In the genomic region with DNA sequence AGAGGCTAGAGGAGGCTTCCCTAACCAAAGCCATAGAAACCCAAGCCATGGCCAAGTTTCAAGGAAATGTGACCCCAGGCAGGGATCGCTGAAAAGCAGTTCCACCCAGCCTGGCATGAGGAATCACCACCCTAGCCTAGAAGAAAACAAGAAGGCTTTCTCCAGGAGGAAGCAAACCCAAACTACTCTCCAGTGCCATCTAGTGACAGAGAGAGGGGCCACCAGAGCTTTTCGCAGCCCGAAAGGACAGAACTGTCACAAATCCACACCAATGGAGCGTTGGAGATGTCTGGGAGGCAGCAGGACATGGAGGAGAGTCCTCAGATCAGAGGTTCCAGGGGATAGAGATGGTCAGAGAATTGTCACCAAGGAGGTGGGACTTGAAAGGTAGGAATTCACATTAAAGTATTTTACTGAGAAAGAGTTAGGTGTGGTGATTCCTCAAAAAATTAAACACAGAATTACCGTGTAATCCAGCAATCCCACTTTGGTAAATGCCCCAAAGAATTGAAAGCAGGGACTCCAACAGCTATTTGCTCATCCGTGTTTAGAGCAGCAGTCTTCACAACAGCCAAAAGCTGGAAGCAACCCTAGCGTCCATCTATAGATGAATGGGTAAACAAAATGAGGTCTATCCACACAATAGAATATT, we compare ENCODE assay signal across 8 cellular contexts.
DNase-seq lines count a peak whose midpoint lies in the region; ATAC-seq and TF ChIP-seq lines count a peak whose summit lies in the region.

No MANE protein-coding gene starts in this region.

- H3K27ac Mint-ChIP-seq in MCF 10A (ENCODE audit: low read depth, unreplicated experiment) = no peak overlapping the region

- H3K9me3 Mint-ChIP-seq in MCF 10A (ENCODE audit: unreplicated experiment) = no peaks in the 10 kb centered on the region

- peaks cover 38% of the 10 kb centered on the region for H3K27me3 Mint-ChIP-seq in MCF 10A (ENCODE audit: insufficient read depth, unreplicated experiment)

- no peak for ATAC-seq in HG03442 (IDR thresholded peaks at IDR 0.05; ENCODE audit: unreplicated experiment)

- DNase-seq in NCI-H1092 treated with DMSO at 0.1 percent for 48 hours (lab: John Stamatoyannopoulos, UW) = peak; percentile 0
- DNase-seq in NCI-H1092 (lab: John Stamatoyannopoulos, UW) = no peak
- DNase-seq in NCI-H1105 (lab: John Stamatoyannopoulos, UW) = peak; percentile 51
- DNase-seq in T-helper 9 cell = peak; percentile 6
- peak; percentile 74 for DNase-seq in MCF 10A (ENCODE audit: unreplicated experiment)
- peak; percentile 82 for DNase-seq in islet precursor cell
- DNase-seq in stimulated activated CD4-positive, alpha-beta T cell treated with anti-CD3 and anti-CD28 coated beads, Interleukin-2, amount 100 ng/mL, for 4 hours (ENCODE audit: low read depth) = peak; percentile 10

- CTCF ChIA-PET in MCF 10A (lab: Yijun Ruan, JAX) = interaction anchor here (0.5 to 5.0 kb wide), 19 partner anchors 9 to 701 kb away, joined by 3 to 40 read pairs (median 3); no protein-coding TSS in a partner anchor

- intact Hi-C loops in MCF 10A (cut with micrococcal nuclease) = loop anchor here (1.0 kb wide), 2 partner anchors 121 to 276 kb away; no protein-coding TSS in a partner anchor

- BruUV-seq in MCF 10A (replicated peaks; lab: Mats Ljungman, UMichigan) = no TSS peak

- no peak overlapping the region for H3K4me3 Mint-ChIP-seq in MCF 10A (ENCODE audit: unreplicated experiment)

- no peaks in the 10 kb centered on the region for H3K36me3 Mint-ChIP-seq in MCF 10A (ENCODE audit: insufficient read depth, unreplicated experiment)

- peaks cover 11% of the 10 kb centered on the region for H3K4me1 Mint-ChIP-seq in MCF 10A (ENCODE audit: insufficient read depth, unreplicated experiment)

- TF ChIP-seq CTCF in MCF 10A (IDR thresholded peaks at IDR 0.05; ENCODE audit: unreplicated experiment) = peak; percentile 80

- POLR2A ChIA-PET in MCF 10A (lab: Yijun Ruan, JAX) = interaction anchor here (0.6 to 1.6 kb wide), 5 partner anchors 13 to 223 kb away, joined by 3 to 4 read pairs (median 4); partner anchors contain the start of gene NUP50
